Comparison of ENCODE assay signal across 33 cellular contexts in genomic region chr1:53833393-53833792, GRCh38.
"Had no signal": no experiment of that assay in that cellular context is flagged by ENCODE, and none has a peak within 500 bp of the region (broad histone marks: within the 10 kb centered on the region; RNA-seq: fewer than 3 reads in every experiment).

No MANE protein-coding gene starts in this region.

- H3K4me3 ChIP-seq: esophagus muscularis mucosa, gastrocnemius medialis, heart left ventricle had no signal

- H3K9me3 ChIP-seq: esophagus muscularis mucosa, gastrocnemius medialis, heart left ventricle had no signal

- ATAC-seq: activated CD4-positive, CD25-positive, alpha-beta regulatory T cell treated with anti-CD3 and anti-CD28 coated beads, Interleukin-2, amount 50 U/mL, for 24 hours; activated CD8-positive, alpha-beta T cell treated with anti-CD3 and anti-CD28 coated beads, Interleukin-2, amount 10 ng/mL, durations not matched to agents 7 days and 5 days; activated T-cell treated with anti-CD3 and anti-CD28 coated beads, Interleukin-2, amount 50 U/mL, for 72 hours; effector memory CD8-positive, alpha-beta T cell; foreskin keratinocyte; gastrocnemius medialis; heart left ventricle; T-helper 17 cell had no signal

- DNase-seq: activated B cell treated with CpG ODN at 0.5 μM for 24 hours; activated CD4-positive, alpha-beta memory T cell treated with anti-CD3 and anti-CD28 coated beads for 36 hours; activated CD4-positive, alpha-beta T cell treated with anti-CD3 and anti-CD28 coated beads for 48 hours; activated CD8-positive, alpha-beta memory T cell treated with anti-CD3 and anti-CD28 coated beads, Interleukin-2, amount 50 U/mL, for 48 hours; activated CD8-positive, alpha-beta T cell treated with anti-CD3 and anti-CD28 coated beads, Interleukin-2, amount 10 ng/mL, durations not matched to agents 7 days and 5 days; activated effector memory CD4-positive, alpha-beta T cell treated with Interleukin-2 at 50 U/mL for 16 hours; activated gamma-delta T cell treated with Interleukin-2 at 50 U/mL for 16 hours; activated naive CD4-positive, alpha-beta T cell treated with anti-CD3 and anti-CD28 coated beads, Interleukin-2, amount 50 U/mL, for 16 hours; activated naive CD4-positive, alpha-beta T cell treated with Interleukin-2 at 50 U/mL for 16 hours; activated T-cell treated with anti-CD3 and anti-CD28 coated beads for 4 hours; activated T-cell treated with anti-CD3 and anti-CD28 coated beads, Interleukin-2, amount 50 U/mL, for 24 hours; activated T-cell treated with anti-CD3 and anti-CD28 coated beads, Interleukin-2, amount 50 U/mL, for 72 hours; amniotic stem cell; anterior cingulate cortex; brain microvascular endothelial cell; caudate nucleus; cortex of kidney; dermis blood vessel endothelial cell; effector CD4-positive, alpha-beta T cell; effector memory CD8-positive, alpha-beta T cell; erythroblast; foreskin keratinocyte; gastrocnemius medialis; glutamatergic neuron; heart left ventricle; T-helper 1 cell; T-helper 17 cell; T1000; WERI-Rb-1 had no signal

- H3K27ac ChIP-seq: brain microvascular endothelial cell, esophagus muscularis mucosa, foreskin keratinocyte, gastrocnemius medialis, heart left ventricle, WERI-Rb-1 had no signal

- H3K4me1 ChIP-seq: foreskin keratinocyte had no signal

- H3K27me3 ChIP-seq: brain microvascular endothelial cell, esophagus muscularis mucosa, foreskin keratinocyte, gastrocnemius medialis, heart left ventricle had no signal

- FAIRE-seq: astrocyte, colon had no signal

- H3K36me3 ChIP-seq: brain microvascular endothelial cell had no signal
